8 cellular contexts compared by ENCODE assay signal in genomic region chr6:52407467-52407866, GRCh38. TPM values are rescaled to one million over a fixed set of nuclear protein-coding genes. Genes with fewer than 3 reads are reported as not detected.
DNase-seq lines count a peak whose midpoint lies in the region; ATAC-seq, FAIRE-seq and TF ChIP-seq lines count a peak whose summit lies in the region.

No MANE protein-coding gene starts in this region.

- in situ Hi-C loops in HepG2 (cut with HindIII; ENCODE audit: extremely low pct_ligation_motif_present, low pct_unique_long_range_greater_than_20kb): no loop called here

- peak; percentile 66; the same call in 1 of the 2 replicates for TF ChIP-seq RAD21 in HepG2 (CRISPR knock-in tag; IDR thresholded peaks at IDR 0.05)

- peaks cover 21% of the 10 kb centered on the region for H3K4me1 Mint-ChIP-seq in activated naive CD8-positive, alpha-beta T cell treated with anti-CD3 and anti-CD28 coated beads for 36 hours

- H3K36me3 Mint-ChIP-seq in activated naive CD8-positive, alpha-beta T cell treated with anti-CD3 and anti-CD28 coated beads for 36 hours: peaks cover 16% of the 10 kb centered on the region

- intact Hi-C loops in body of pancreas (cut with DNase I) (no loop called here), HepG2 (cut with micrococcal nuclease; ENCODE audit: unreplicated experiment) (loop anchor here (1.0 to 5.0 kb wide), 3 partner anchors 256 to 1077 kb away; partner anchors contain the start of gene GSTA4)

- ATAC-seq in HG03066 (IDR thresholded peaks at IDR 0.05; ENCODE audit: low read depth, unreplicated experiment): peak; percentile 70
- no peak for ATAC-seq in body of pancreas
- peak; percentile 84 for ATAC-seq in HepG2

- H3K79me2 ChIP-seq in HepG2 (ENCODE audit: insufficient read depth, low read length): no peaks in the 10 kb centered on the region

- H3K4me3 Mint-ChIP-seq in activated naive CD8-positive, alpha-beta T cell treated with anti-CD3 and anti-CD28 coated beads for 36 hours: no peak overlapping the region

- DNase-seq in A172 (ENCODE audit: low spot score) (peak; percentile 46), GF-D8 (lab: John Stamatoyannopoulos, UW) (peak; percentile 20), NCI-H524 (lab: John Stamatoyannopoulos, UW) (peak; percentile 5 to 56), body of pancreas (peak in 2 of 4 donors; percentile 19 to 31), HepG2 (ENCODE audit: low spot score) (peak; percentile 68)
- DNase-seq in activated naive CD8-positive, alpha-beta T cell treated with anti-CD3 and anti-CD28 coated beads for 36 hours: no peak
- DNase-seq in activated CD4-positive, alpha-beta T cell treated with anti-CD3 and anti-CD28 coated beads for 1 hour: no peak

- no peak overlapping the region for H3K9ac ChIP-seq in HepG2 (ENCODE audit: insufficient read depth, low read depth, low read length)

- H3K27me3 ChIP-seq in body of pancreas (no peaks in the 10 kb centered on the region), HepG2 (ENCODE audit: control insufficient read depth in 1 of 2, insufficient read depth in 2 of 2, low read length in 2 of 2) (no peaks in the 10 kb centered on the region)

- H4K20me1 ChIP-seq in HepG2 (ENCODE audit: insufficient read depth, low read length): no peaks in the 10 kb centered on the region; the same call in none of the 2 replicates

- H3K27ac Mint-ChIP-seq in activated naive CD8-positive, alpha-beta T cell treated with anti-CD3 and anti-CD28 coated beads for 36 hours: no peak overlapping the region

- peak in 5 of 7 experiments; percentile 17 to 44 (median 36) for TF ChIP-seq CTCF in body of pancreas (IDR thresholded peaks at IDR 0.05)
- peak; percentile 67 for TF ChIP-seq CTCF in HepG2 (CRISPR knock-in tag; IDR thresholded peaks at IDR 0.05)

- TF ChIP-seq POLR2A in body of pancreas (IDR thresholded peaks at IDR 0.05) (no peak), HepG2 (IDR thresholded peaks at IDR 0.05; ENCODE audit: insufficient read depth in 1 of 2, low read depth in 2 of 2, low read length in 2 of 2) (no peak)

- no peaks in the 10 kb centered on the region for H3K27me3 Mint-ChIP-seq in activated naive CD8-positive, alpha-beta T cell treated with anti-CD3 and anti-CD28 coated beads for 36 hours

- H3K9me3 ChIP-seq in body of pancreas (no peaks in the 10 kb centered on the region), HepG2 (ENCODE audit: low read length) (no peaks in the 10 kb centered on the region)

- H3K36me3 ChIP-seq in body of pancreas (replicated peaks in 1 of 2; ENCODE audit: insufficient read depth in 1 of 2, low read depth in 2 of 2) (no peaks in the 10 kb centered on the region), HepG2 (replicated peaks in 1 of 2; ENCODE audit: control insufficient read depth in 1 of 2, insufficient read depth in 2 of 2, low read length in 2 of 2) (peaks cover 13 to 31% of the 10 kb centered on the region in 2 experiments)

- H3K27ac ChIP-seq in body of pancreas (no peak overlapping the region), HepG2 (ENCODE audit: extremely low read length, insufficient read depth, low read length) (no peak overlapping the region)

- H3K4me3 ChIP-seq in body of pancreas: no peak overlapping the region
- H3K4me3 ChIP-seq in HepG2 (replicated peaks in 1 of 3; ENCODE audit: insufficient read depth in 1 of 3, low read depth in 2 of 3, low read length in 3 of 3): no peak overlapping the region

- POLR2A ChIA-PET in HepG2 (lab: Yijun Ruan, JAX): interaction anchor here (0.6 to 0.9 kb wide), 2 partner anchors 12 to 375 kb away, joined by 3 read pairs; no protein-coding TSS in a partner anchor

- FAIRE-seq in HepG2 (lab: Jason Lieb, UNC): peak; percentile 91

- no peak overlapping the region for H3K4me2 ChIP-seq in HepG2 (ENCODE audit: low read depth, low read length)

- CTCF ChIA-PET in HepG2 (lab: Yijun Ruan, JAX; ENCODE audit: low intra/inter-chr PET ratio, low total read pairs): interaction anchor here (1.5 to 3.8 kb wide), 2 partner anchors 9 to 256 kb away, joined by 4 to 39 read pairs; no protein-coding TSS in a partner anchor

- H3K4me1 ChIP-seq in body of pancreas (no peaks in the 10 kb centered on the region), HepG2 (ENCODE audit: insufficient read depth, low read length) (0 out of 2 replicates have a peak, but pooled peaks cover 15% of the 10 kb centered on the region)

- BruUV-seq in HepG2 (replicated peaks; lab: Mats Ljungman, UMichigan): no TSS peak

- no peak overlapping the region for H2AFZ ChIP-seq in HepG2 (ENCODE audit: low read length)

- H3K9me3 Mint-ChIP-seq in activated naive CD8-positive, alpha-beta T cell treated with anti-CD3 and anti-CD28 coated beads for 36 hours: no peaks in the 10 kb centered on the region

- TF ChIP-seq EP300 in HepG2 (IDR thresholded peaks at IDR 0.05; ENCODE audit: low read depth in 2 of 2, low read length in 2 of 2) (no peak), HepG2 (CRISPR knock-in tag; IDR thresholded peaks at IDR 0.05; ENCODE audit: borderline replicate concordance) (no peak)

TF ChIP-seq in HepG2, 621 proteins besides CTCF, POLR2A, EP300 and RAD21 (continues in another document):
- no peak for TF ChIP-seq ZNF18 (CRISPR knock-in tag; IDR thresholded peaks at IDR 0.05; ENCODE audit: insufficient replicate concordance)

RNA-seq across cellular contexts. Expression of gene EFHC1, which starts 12.7 kb away (rescaled TPM):
- 29.1 and 39.1 TPM in 2 replicates for total RNA-seq in A172 (2014; rRNA removed; shearing (Covaris generic))
- total RNA-seq in body of pancreas: 10 to 100 TPM; 11.5 to 17.4 TPM
- total RNA-seq in HepG2 (2016; rRNA removed; fragmentation: Illumina TruSeq; extraction: Trizol): 18.6 and 23.4 TPM in 2 replicates
- total RNA-seq in HepG2 (2016; cell fraction: cytosol; rRNA removed; fragmentation: Illumina TruSeq; extraction: Trizol; ENCODE audit: low read depth): 6.3 TPM in 2 replicates
- total RNA-seq in HepG2 (2016; cell fraction: insoluble cytoplasmic fraction; rRNA removed; fragmentation: Illumina TruSeq; extraction: Trizol): 20.7 and 23.3 TPM in 2 replicates
- total RNA-seq in HepG2 (2016; cell fraction: membrane; rRNA removed; fragmentation: Illumina TruSeq; extraction: Trizol): 5.0 and 8.2 TPM in 2 replicates
- 39.5 and 46.3 TPM in 2 replicates for total RNA-seq in HepG2 (2016; cell fraction: nucleus; rRNA removed; fragmentation: Illumina TruSeq; extraction: Trizol)
- polyA plus RNA-seq in HepG2 (2011; rRNA removed): 23.5 and 29.5 TPM in 2 replicates
- polyA plus RNA-seq in HepG2 (2011; cell fraction: cytosol; rRNA removed): 5.5 and 9.2 TPM in 2 replicates
- 92.9 and 127 TPM in 2 replicates for polyA plus RNA-seq in HepG2 (2011; cell fraction: nucleus; rRNA removed)
- 10.2 and 15.7 TPM in 2 replicates for polyA plus RNA-seq in HepG2 (2012)
- polyA plus RNA-seq in HepG2 (2016; cell fraction: cytosol; fragmentation: Illumina TruSeq; extraction: Trizol; ENCODE audit: low read depth): 2.4 and 2.8 TPM in 2 replicates
- 17.1 and 17.6 TPM in 2 replicates for polyA plus RNA-seq in HepG2 (2016; cell fraction: insoluble cytoplasmic fraction; fragmentation: Illumina TruSeq; extraction: Trizol; ENCODE audit: low read depth)
- polyA plus RNA-seq in HepG2 (2016; cell fraction: membrane; fragmentation: Illumina TruSeq; extraction: Trizol; ENCODE audit: low read depth): 4.6 and 4.7 TPM in 2 replicates
- 53.0 and 69.1 TPM in 2 replicates for polyA plus RNA-seq in HepG2 (2016; cell fraction: nucleus; fragmentation: Illumina TruSeq; extraction: Trizol; ENCODE audit: insufficient read depth, low read depth)
- 14.9 and 26.4 TPM in 2 replicates for polyA minus RNA-seq in HepG2 (2011; rRNA and poly(A)+ RNA removed; ENCODE audit: low replicate concordance)
- 3.9 and 7.9 TPM in 2 replicates for polyA minus RNA-seq in HepG2 (2011; cell fraction: cytosol; rRNA and poly(A)+ RNA removed)
- 42.3 and 42.6 TPM in 2 replicates for polyA minus RNA-seq in HepG2 (2011; cell fraction: nucleus; rRNA and poly(A)+ RNA removed)
- 1 to 10 TPM; 2.8 to 3.1 TPM for total RNA-seq in activated naive CD8-positive, alpha-beta T cell treated with anti-CD3 and anti-CD28 coated beads for 36 hours

RNA-seq across cellular contexts. Expression of gene PAQR8, which starts 45.5 kb away (rescaled TPM):
- 2.7 and 3.6 TPM in 2 replicates for total RNA-seq in A172 (2014; rRNA removed; shearing (Covaris generic))
- 1 to 10 TPM; 4.0 to 4.9 TPM for total RNA-seq in body of pancreas
- 26.2 and 37.7 TPM in 2 replicates for total RNA-seq in HepG2 (2016; rRNA removed; fragmentation: Illumina TruSeq; extraction: Trizol)
- 3.1 and 3.4 TPM in 2 replicates for total RNA-seq in HepG2 (2016; cell fraction: cytosol; rRNA removed; fragmentation: Illumina TruSeq; extraction: Trizol; ENCODE audit: low read depth)
- total RNA-seq in HepG2 (2016; cell fraction: insoluble cytoplasmic fraction; rRNA removed; fragmentation: Illumina TruSeq; extraction: Trizol): 25.3 and 36.5 TPM in 2 replicates
- 16.5 TPM in 2 replicates for total RNA-seq in HepG2 (2016; cell fraction: membrane; rRNA removed; fragmentation: Illumina TruSeq; extraction: Trizol)
- total RNA-seq in HepG2 (2016; cell fraction: nucleus; rRNA removed; fragmentation: Illumina TruSeq; extraction: Trizol): 36.5 and 38.6 TPM in 2 replicates
- polyA plus RNA-seq in HepG2 (2011; rRNA removed): 36.5 and 50.7 TPM in 2 replicates
- 33.7 and 46.9 TPM in 2 replicates for polyA plus RNA-seq in HepG2 (2011; cell fraction: cytosol; rRNA removed)
- 17.0 and 22.0 TPM in 2 replicates for polyA plus RNA-seq in HepG2 (2011; cell fraction: nucleus; rRNA removed)
- polyA plus RNA-seq in HepG2 (2012): 18.9 and 24.9 TPM in 2 replicates
- 2.3 and 2.8 TPM in 2 replicates for polyA plus RNA-seq in HepG2 (2016; cell fraction: cytosol; fragmentation: Illumina TruSeq; extraction: Trizol; ENCODE audit: low read depth)
- 23.7 TPM in 2 replicates for polyA plus RNA-seq in HepG2 (2016; cell fraction: insoluble cytoplasmic fraction; fragmentation: Illumina TruSeq; extraction: Trizol; ENCODE audit: low read depth)
- polyA plus RNA-seq in HepG2 (2016; cell fraction: membrane; fragmentation: Illumina TruSeq; extraction: Trizol; ENCODE audit: low read depth): 8.0 and 8.6 TPM in 2 replicates
- polyA plus RNA-seq in HepG2 (2016; cell fraction: nucleus; fragmentation: Illumina TruSeq; extraction: Trizol; ENCODE audit: insufficient read depth, low read depth): 41.8 and 43.1 TPM in 2 replicates
- 0.87 and 184 TPM in 2 replicates for polyA minus RNA-seq in HepG2 (2011; rRNA and poly(A)+ RNA removed; ENCODE audit: low replicate concordance)
- 34.4 and 49.4 TPM in 2 replicates for polyA minus RNA-seq in HepG2 (2011; cell fraction: cytosol; rRNA and poly(A)+ RNA removed)
- polyA minus RNA-seq in HepG2 (2011; cell fraction: nucleus; rRNA and poly(A)+ RNA removed): 30.6 and 38.9 TPM in 2 replicates
- 10 to 100 TPM; 11.0 to 11.4 TPM for total RNA-seq in activated naive CD8-positive, alpha-beta T cell treated with anti-CD3 and anti-CD28 coated beads for 36 hours

Comparison
In these comparisons a context has a peak if more than half of its experiments do, and no peak if none do; other contexts are left out.
1. DNase-seq: peak in A172 (single experiment), GF-D8 (single experiment), NCI-H524 (2 of 2) and HepG2 (single experiment); none in activated naive CD8-positive, alpha-beta T cell treated with anti-CD3 and anti-CD28 coated beads for 36 hours (single experiment) and activated CD4-positive, alpha-beta T cell treated with anti-CD3 and anti-CD28 coated beads for 1 hour (single experiment).